ENCODE assay signal across 22 cellular contexts in genomic region chr12:9041321-9041720, GRCh38. TPM values are rescaled to one million over a fixed set of nuclear protein-coding genes. Genes with fewer than 3 reads are reported as not detected.
DNase-seq lines count a peak whose midpoint lies in the region; ATAC-seq and TF ChIP-seq lines count a peak whose summit lies in the region.
"Had no signal": no experiment of that assay in that cellular context is flagged by ENCODE, and none has a peak within 500 bp of the region (broad histone marks: within the 10 kb centered on the region; RNA-seq: fewer than 3 reads in every experiment).

No MANE protein-coding gene starts in this region.

- H3K9ac ChIP-seq in GM23248 = no peak overlapping the region

- H3K27ac ChIP-seq in GM23248 (no peak overlapping the region), right cardiac atrium (ENCODE audit: low read length) (no peak overlapping the region), lower lobe of right lung (no peak overlapping the region)
- H3K27ac ChIP-seq: body of pancreas, dorsolateral prefrontal cortex, hepatocyte, vagina had no signal

- H4K20me1 ChIP-seq in GM23248 (ENCODE audit: insufficient read depth) = no peaks in the 10 kb centered on the region

- no peaks in the 10 kb centered on the region for H3F3A ChIP-seq in GM23248 (ENCODE audit: insufficient read depth)

- TF ChIP-seq CTCF in cardiac fibroblast (IDR thresholded peaks at IDR 0.05; ENCODE audit: low read depth, low read length) (no peak), lower lobe of right lung (IDR thresholded peaks at IDR 0.05) (no peak)

- H3K9me2 ChIP-seq in GM23248 (ENCODE audit: insufficient read depth) = no peaks in the 10 kb centered on the region

- H3K4me3 ChIP-seq in GM23248 (no peak overlapping the region), cardiac fibroblast (replicated peaks in 1 of 2; ENCODE audit: low read depth in 2 of 2, low read length in 2 of 2) (no peak overlapping the region), right cardiac atrium (ENCODE audit: low read length) (no peak overlapping the region), lower lobe of right lung (no peak overlapping the region)
- H3K4me3 ChIP-seq: body of pancreas, dorsolateral prefrontal cortex, GM12878, hepatocyte, vagina had no signal

- no peak overlapping the region for H3K4me2 ChIP-seq in GM23248 (ENCODE audit: unreplicated experiment)
- H3K4me2 ChIP-seq: hepatocyte had no signal

- DNase-seq in AG08395 (ENCODE audit: low spot score) (peak; percentile 66), GM23248 (peak; percentile 60), cardiac fibroblast (ENCODE audit: low read depth in 2 of 2) (peak; percentile 3 to 26), right cardiac atrium (no peak), HuH-7.5 (ENCODE audit: low spot score) (no peak), lower lobe of right lung (no peak)
- DNase-seq: activated CD4-positive, alpha-beta T cell treated with anti-CD3 and anti-CD28 coated beads for 48 hours; activated CD8-positive, alpha-beta memory T cell treated with anti-CD3 and anti-CD28 coated beads, Interleukin-2, amount 50 U/mL, for 4 hours; activated gamma-delta T cell; body of pancreas; dorsolateral prefrontal cortex; kidney; NCI-H1048; NCI-H2107; NCI-H69; retina; stimulated activated naive CD8-positive, alpha-beta T cell treated with anti-CD3 and anti-CD28 coated beads, Interleukin-15, amount 100 ng/mL, for 72 hours had no signal

- no peaks in the 10 kb centered on the region for H3K36me3 ChIP-seq in GM23248 (ENCODE audit: low read depth)
- no peaks in the 10 kb centered on the region for H3K36me3 ChIP-seq in lower lobe of right lung
- H3K36me3 ChIP-seq: vagina had no signal

- H3K9me3 ChIP-seq in GM23248 (ENCODE audit: low read depth) (no peaks in the 10 kb centered on the region), right cardiac atrium (ENCODE audit: control insufficient read depth, low read length) (no peaks in the 10 kb centered on the region), lower lobe of right lung (no peaks in the 10 kb centered on the region)
- H3K9me3 ChIP-seq: body of pancreas, vagina had no signal

- in situ Hi-C loops in GM23248 (cut with MboI) = loop anchor here (25.0 kb wide), 1 partner anchor 354 kb away; the partner anchor contains the start of gene RIMKLB

- H3K79me2 ChIP-seq in GM23248 (ENCODE audit: insufficient read depth) = no peaks in the 10 kb centered on the region
- H3K79me2 ChIP-seq: hepatocyte had no signal

- intact Hi-C loops in right cardiac atrium (cut with DNase I) (loop anchor here in 3 of 4 donors (2.0 to 10.0 kb wide), 3 partner anchors 89 to 357 kb away; no protein-coding TSS in a partner anchor), lower lobe of right lung (cut with DNase I) (no loop called here)

- WGBS in GM23248 (ENCODE audit: low coverage in 1 of 2, low lambda C conversion rate in 2 of 2, missing lambda C conversion rate in 2 of 2), 2 experiments = 3 to 13% methylated on average over 1 of the region's 1 CpG
- WGBS in right cardiac atrium = 59% methylated on average over 1 of the region's 1 CpG

- peak; percentile 74 to 76 for ATAC-seq in right cardiac atrium
- ATAC-seq in HG03175 (IDR thresholded peaks at IDR 0.05; ENCODE audit: unreplicated experiment) = no peak
- ATAC-seq in HG02885 (IDR thresholded peaks at IDR 0.05; ENCODE audit: poor library complexity, unreplicated experiment) = no peak
- ATAC-seq in lower lobe of right lung = no peak
- ATAC-seq: body of pancreas; GM12878; stimulated activated naive CD8-positive, alpha-beta T cell treated with anti-CD3 and anti-CD28 coated beads, Interleukin-15, amount 100 ng/mL, for 72 hours had no signal

- H3K4me1 ChIP-seq in GM23248 (ENCODE audit: insufficient read depth) = no peaks in the 10 kb centered on the region
- H3K4me1 ChIP-seq in right cardiac atrium (ENCODE audit: control insufficient read depth, insufficient read depth, low read length) = no peaks in the 10 kb centered on the region
- no peaks in the 10 kb centered on the region for H3K4me1 ChIP-seq in lower lobe of right lung
- H3K4me1 ChIP-seq: vagina had no signal

- H2AFZ ChIP-seq in GM23248 = no peak overlapping the region
- H2AFZ ChIP-seq: hepatocyte had no signal

- no peaks in the 10 kb centered on the region; the same call in none of the 2 replicates for H3K27me3 ChIP-seq in GM23248 (replicated peaks; ENCODE audit: insufficient read depth)
- H3K27me3 ChIP-seq in right cardiac atrium (ENCODE audit: control insufficient read depth, insufficient read depth) = no peaks in the 10 kb centered on the region
- no peaks in the 10 kb centered on the region for H3K27me3 ChIP-seq in lower lobe of right lung (ENCODE audit: low read depth)
- H3K27me3 ChIP-seq: body of pancreas, dorsolateral prefrontal cortex, hepatocyte, vagina had no signal

RNA-seq across cellular contexts. Expression of gene KLRG1, which starts 52.0 kb away (rescaled TPM):
- not detected in 2 replicates for total RNA-seq in GM23248 (2014; rRNA removed; shearing (Covaris generic))
- polyA plus RNA-seq in GM23248 (2016; fragmentation: Nextera tagmentation; extraction: Ambion mirVana) (1.1 TPM in 1 of 2 replicates, not detected in the other), right cardiac atrium (5.7 TPM)
- total RNA-seq in right cardiac atrium (1 to 10 TPM; 5.2 to 8.0 (median 6.5) TPM), lower lobe of right lung (4.8 TPM)

Comparison
In these comparisons a context has a peak if more than half of its experiments do, and no peak if none do; other contexts are left out.
1. DNase-seq: peak in AG08395 (single experiment), GM23248 (single experiment) and cardiac fibroblast (2 of 2); none in right cardiac atrium (0 of 3), HuH-7.5 (single experiment) and lower lobe of right lung (single experiment).
2. ATAC-seq: peak in right cardiac atrium (2 of 2); none in HG03175 (single experiment), HG02885 (single experiment) and lower lobe of right lung (0 of 2).